Comparison of ENCODE assay signal across 28 cellular contexts in genomic region chr13:84776578-84776977, GRCh38.
"Had no signal": no experiment of that assay in that cellular context is flagged by ENCODE, and none has a peak within 500 bp of the region (broad histone marks: within the 10 kb centered on the region; RNA-seq: fewer than 3 reads in every experiment).

No MANE protein-coding gene starts in this region.

- H3K4me1 ChIP-seq: colonic mucosa, esophagus muscularis mucosa, esophagus squamous epithelium, foreskin keratinocyte, gastrocnemius medialis, heart left ventricle, heart right ventricle had no signal

- H3K9me3 ChIP-seq: colonic mucosa, esophagus muscularis mucosa, esophagus squamous epithelium, gastrocnemius medialis, gastroesophageal sphincter, heart left ventricle, heart right ventricle had no signal

- H3K4me3 ChIP-seq: colonic mucosa, coronary artery, dorsolateral prefrontal cortex, esophagus muscularis mucosa, esophagus squamous epithelium, gastrocnemius medialis, gastroesophageal sphincter, heart left ventricle, heart right ventricle had no signal

- DNase-seq: colonic mucosa; cortex of kidney; dermis blood vessel endothelial cell; dorsolateral prefrontal cortex; effector CD4-positive, alpha-beta T cell; effector CD8-positive, alpha-beta T cell; effector memory CD4-positive, alpha-beta T cell; effector memory CD8-positive, alpha-beta T cell; endodermal cell; erythroblast; esophagus squamous epithelium; foreskin fibroblast; foreskin keratinocyte; foreskin melanocyte; gastrocnemius medialis; glutamatergic neuron; head of caudate nucleus; heart left ventricle; heart right ventricle had no signal

- H3K36me3 ChIP-seq: colonic mucosa, esophagus muscularis mucosa, esophagus squamous epithelium, gastrocnemius medialis, gastroesophageal sphincter, heart left ventricle, heart right ventricle had no signal

- FAIRE-seq: colon, endometrium, endothelial cell of umbilical vein, frontal cortex had no signal

- H3K27me3 ChIP-seq: colonic mucosa, dorsolateral prefrontal cortex, esophagus muscularis mucosa, esophagus squamous epithelium, foreskin keratinocyte, gastrocnemius medialis, gastroesophageal sphincter, heart left ventricle, heart right ventricle had no signal

- ATAC-seq: effector memory CD8-positive, alpha-beta T cell; esophagus mucosa; foreskin keratinocyte; gastrocnemius medialis; gastroesophageal sphincter; heart left ventricle; heart right ventricle had no signal

- H3K27ac ChIP-seq: colonic mucosa, coronary artery, dorsolateral prefrontal cortex, epithelial cell of prostate, esophagus muscularis mucosa, esophagus squamous epithelium, foreskin keratinocyte, gastrocnemius medialis, gastroesophageal sphincter, heart left ventricle, heart right ventricle had no signal
